ENCODE assay signal across 8 cellular contexts in the genomic region with DNA sequence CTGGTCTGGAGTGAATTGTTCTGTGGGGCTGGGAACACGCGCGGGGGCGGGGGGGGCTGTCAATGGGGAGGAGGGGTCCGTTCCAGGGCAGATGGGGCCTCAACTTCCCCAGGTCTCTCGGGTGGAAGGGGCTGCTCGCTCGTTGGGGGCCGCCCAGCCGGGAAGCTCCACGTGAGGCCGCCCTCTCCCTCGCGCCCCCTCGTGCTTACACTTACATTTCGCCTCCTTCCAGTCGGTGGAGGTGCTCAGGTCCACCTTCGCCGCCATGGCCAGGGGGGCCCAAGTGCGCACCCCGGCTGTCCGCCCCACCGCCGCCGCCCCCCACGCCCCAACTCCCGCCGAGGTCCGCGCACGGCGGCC. TPM values are rescaled to one million over a fixed set of nuclear protein-coding genes. Genes with fewer than 3 reads are reported as not detected.
A peak's percentile ranks its signal among the peaks of the same experiment; 100 is the strongest.
DNase-seq lines count a peak whose midpoint lies in the region; TF ChIP-seq lines count a peak whose summit lies in the region.

No MANE protein-coding gene starts in this region.

- no peak for TF ChIP-seq POLR2A in lower leg skin (IDR thresholded peaks at IDR 0.05)
- no peak for TF ChIP-seq POLR2A in thyroid gland (IDR thresholded peaks at IDR 0.05)

- H3K4me1 Mint-ChIP-seq in MCF 10A (ENCODE audit: insufficient read depth, unreplicated experiment), result peaks cover 7% of the 10 kb centered on the region

- intact Hi-C loops in MCF 10A (cut with micrococcal nuclease) (no loop called here), lower leg skin (cut with DNase I; ENCODE audit: low total_unique reads) (no loop called here), thyroid gland (cut with DNase I) (no loop called here)

- peak; percentile 65 for DNase-seq in DMS53 (lab: John Stamatoyannopoulos, UW)
- no peak for DNase-seq in DMS53 treated with DMSO at 0.1 percent for 48 hours (lab: John Stamatoyannopoulos, UW; ENCODE audit: unreplicated experiment)
- peak; percentile 29 for DNase-seq in MCF 10A (ENCODE audit: unreplicated experiment)
- no peak for DNase-seq in lower leg skin (ENCODE audit: low spot score in 2 of 2)
- peak; percentile 42 to 60 for DNase-seq in thyroid gland
- no peak for DNase-seq in Kasumi-1 (lab: John Stamatoyannopoulos, UW)
- DNase-seq in Ammon's horn (ENCODE audit: low spot score), result no peak

- peak overlapping the region; percentile 92 for H3K4me3 Mint-ChIP-seq in MCF 10A (ENCODE audit: unreplicated experiment)

- H3K79me2 ChIP-seq in Loucy (ENCODE audit: insufficient read depth, low read length), result peaks cover 16% of the 10 kb centered on the region; the same call in 1 of the 2 replicates

- CTCF ChIA-PET in MCF 10A (lab: Yijun Ruan, JAX), result interaction anchor here (0.6 to 1.8 kb wide), 3 partner anchors 11 to 538 kb away, joined by 3 to 10 read pairs (median 4); no protein-coding TSS in a partner anchor

- H3K36me3 Mint-ChIP-seq in MCF 10A (ENCODE audit: insufficient read depth, unreplicated experiment), result no peaks in the 10 kb centered on the region

- H3K36me3 ChIP-seq in Loucy (ENCODE audit: insufficient read depth, low read length) (no peaks in the 10 kb centered on the region), thyroid gland (no peaks in the 10 kb centered on the region)

- H3K9me3 ChIP-seq in Loucy (ENCODE audit: insufficient read depth, low read depth, low read length), result no peaks in the 10 kb centered on the region
- H3K9me3 ChIP-seq in thyroid gland, result no peaks in the 10 kb centered on the region

- no peaks in the 10 kb centered on the region for H3K27me3 Mint-ChIP-seq in MCF 10A (ENCODE audit: insufficient read depth, unreplicated experiment)

- BruUV-seq in MCF 10A (replicated peaks; lab: Mats Ljungman, UMichigan), result no TSS peak

- H2AFZ ChIP-seq in Loucy (ENCODE audit: low read length), result peak overlapping the region; percentile 99

- H3K27ac ChIP-seq in thyroid gland, result peak overlapping the region; percentile 77 to 96 (median 93)

- TF ChIP-seq CTCF in Loucy (conservative IDR thresholded peaks at IDR 0.05; ENCODE audit: low read length) (peak; percentile 30; the same call in 1 of the 2 replicates), MCF 10A (IDR thresholded peaks at IDR 0.05; ENCODE audit: unreplicated experiment) (peak; percentile 5), lower leg skin (IDR thresholded peaks at IDR 0.05) (no peak), thyroid gland (IDR thresholded peaks at IDR 0.05) (no peak)

- H3F3A ChIP-seq in Loucy (ENCODE audit: low read depth), result no peaks in the 10 kb centered on the region

- H3K9me2 ChIP-seq in Loucy (replicated peaks; ENCODE audit: low read depth, low read length), result no peaks in the 10 kb centered on the region

- H3K4me3 ChIP-seq in Loucy (ENCODE audit: low read length, poor library complexity, severe bottlenecking), result peak overlapping the region; percentile 76
- peak overlapping the region; percentile 61 for H3K4me3 ChIP-seq in lower leg skin (ENCODE audit: low read depth, poor library complexity, severe bottlenecking)
- peak overlapping the region; percentile 64 to 93 (median 79) for H3K4me3 ChIP-seq in thyroid gland (replicated peaks in 1 of 3)

- WGBS in lower leg skin, 2 donors, result 0 to 4% methylated on average over 3 to 14 of the region's 32 CpGs
- 0% methylated on average over 9 of the region's 32 CpGs; no CpG with 5 or more reads in 1 of the 2 donors for WGBS in thyroid gland, 2 donors

- no peaks in the 10 kb centered on the region for H3K9me3 Mint-ChIP-seq in MCF 10A (ENCODE audit: unreplicated experiment)

- H4K20me1 ChIP-seq in Loucy (ENCODE audit: insufficient read depth, low read length, poor library complexity, severe bottlenecking), result peaks cover 3% of the 10 kb centered on the region

- H3K4me1 ChIP-seq in Loucy (ENCODE audit: insufficient read depth, low read length, poor library complexity, severe bottlenecking), result peaks cover 16% of the 10 kb centered on the region
- peaks cover 11 to 13% of the 10 kb centered on the region in 2 donors for H3K4me1 ChIP-seq in thyroid gland

- H3K9ac ChIP-seq in Loucy (ENCODE audit: low read depth, low read length, poor library complexity, severe bottlenecking), result peak overlapping the region; percentile 74

- peak overlapping the region; percentile 100 for H3K4me2 ChIP-seq in Loucy (ENCODE audit: low read depth, low read length, poor library complexity, severe bottlenecking)

- POLR2A ChIA-PET in MCF 10A (lab: Yijun Ruan, JAX), result interaction anchor here (0.6 to 3.4 kb wide), 8 partner anchors 10 to 292 kb away, joined by 3 to 42 read pairs (median 4); a partner anchor contains a TSS

- no peak overlapping the region for H3K27ac Mint-ChIP-seq in MCF 10A (ENCODE audit: low read depth, unreplicated experiment)

- no peaks in the 10 kb centered on the region for H3K27me3 ChIP-seq in Loucy (ENCODE audit: insufficient read depth, low read length, poor library complexity, severe bottlenecking)
- H3K27me3 ChIP-seq in thyroid gland, result no peaks in the 10 kb centered on the region

RNA-seq across cellular contexts. Expression of a gene that starts 0.5 kb away (rescaled TPM):
- total RNA-seq in MCF 10A (2022), result 15.1 and 15.7 TPM in 2 replicates
- 10 to 100 TPM; 44.8 to 74.8 (median 55.6) TPM for total RNA-seq in lower leg skin
- 10 to 100 TPM; 62.5 to 89.5 (median 70.0) TPM for total RNA-seq in thyroid gland

RNA-seq across cellular contexts. Expression of a gene that starts 20.5 kb away (rescaled TPM):
- total RNA-seq in MCF 10A (2022) (161 and 171 TPM in 2 replicates), lower leg skin (10 to 100 TPM; 67.5 to 86.0 (median 78.3) TPM), thyroid gland (100 to 1,000 TPM in 2 of 4 donors, 10 to 100 TPM in 2; 80.8 to 116 (median 106) TPM)

RNA-seq across cellular contexts. Expression of a gene that starts 41.1 kb away (rescaled TPM):
- total RNA-seq in MCF 10A (2022), result 0.44 and 1.0 TPM in 2 replicates
- total RNA-seq in lower leg skin, result 10 to 100 TPM in 2 of 4 donors, 1 to 10 TPM in 2; 5.1 to 10.5 (median 8.9) TPM
- total RNA-seq in thyroid gland, result 10 to 100 TPM in 2 of 4 donors, 1 to 10 TPM in 2; 7.6 to 13.9 (median 10.8) TPM

Comparison
In these comparisons a context has a peak if more than half of its experiments do, and no peak if none do; other contexts are left out.
1. DNase-seq: peak in DMS53 (single experiment), MCF 10A (single experiment) and thyroid gland (2 of 2); none in DMS53 treated with DMSO at 0.1 percent for 48 hours (single experiment), lower leg skin (0 of 2), Kasumi-1 (0 of 2) and Ammon's horn (single experiment).
2. CTCF ChIP-seq: peak in Loucy (single experiment) and MCF 10A (single experiment); none in lower leg skin (0 of 3) and thyroid gland (0 of 6).
3. Peak in every context shown above with its lines, with median percentiles within 50 percentile points of each other: H3K4me3 ChIP-seq.